In the genomic region with DNA sequence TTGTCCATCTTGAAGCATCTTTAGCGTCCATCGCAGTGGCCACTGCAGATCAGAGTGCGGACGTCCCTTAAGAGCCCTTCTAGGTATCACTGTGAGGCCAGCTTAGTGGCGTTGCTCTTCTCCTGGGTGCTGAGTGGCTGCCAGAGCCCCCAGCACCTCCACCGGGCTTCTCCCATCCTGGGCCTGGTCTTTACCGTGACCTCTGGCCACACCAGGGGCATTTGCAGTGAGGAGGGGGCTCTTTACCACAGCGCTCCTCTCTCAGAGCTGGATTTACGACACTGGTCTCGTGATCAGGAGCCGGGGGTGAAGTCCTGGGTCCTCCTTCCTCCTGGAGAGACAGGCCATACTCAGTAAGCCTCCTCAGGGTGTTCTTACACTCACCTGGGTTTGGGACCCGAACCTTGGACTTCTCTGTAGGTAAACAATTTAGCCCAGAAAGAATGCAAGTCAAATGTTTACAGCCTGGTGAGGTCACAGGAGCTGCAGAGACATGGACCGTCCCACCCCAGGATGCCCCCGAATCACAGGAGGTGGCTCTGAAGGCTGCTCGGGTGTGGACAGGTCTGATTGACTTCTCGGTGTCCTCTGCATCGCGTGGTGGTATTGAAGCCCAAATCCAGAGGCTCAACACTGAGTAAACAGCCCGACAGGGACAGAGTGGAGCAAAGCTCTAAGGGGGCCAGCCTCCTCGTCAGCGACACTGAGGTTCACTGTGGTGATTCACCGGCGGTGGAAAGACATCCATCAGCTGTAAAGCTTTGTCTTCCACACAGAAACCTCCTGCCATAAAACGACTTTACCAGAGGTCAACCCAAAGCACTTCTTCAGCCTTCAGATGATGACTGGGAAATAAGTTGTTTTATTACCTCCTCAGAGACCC, we compare ENCODE assay signal across 32 cellular contexts. TPM values are rescaled to one million over a fixed set of nuclear protein-coding genes. Genes with fewer than 3 reads are reported as not detected.
DNase-seq lines count a peak whose midpoint lies in the region; ATAC-seq, FAIRE-seq and TF ChIP-seq lines count a peak whose summit lies in the region.
"Had no signal": no experiment of that assay in that cellular context is flagged by ENCODE, and none has a peak within 500 bp of the region (broad histone marks: within the 10 kb centered on the region; RNA-seq: fewer than 3 reads in every experiment).

No MANE protein-coding gene starts in this region.

- H3K36me3 ChIP-seq in hepatocyte (replicated peaks; ENCODE audit: insufficient read depth, low read depth): no peaks in the 10 kb centered on the region
- H3K36me3 ChIP-seq: right lobe of liver, tibial artery had no signal

- WGBS in hepatocyte (ENCODE audit: low lambda C conversion rate, missing lambda C conversion rate): 60% methylated on average over 24 of the region's 24 CpGs

- H3K9me2 ChIP-seq in hepatocyte (replicated peaks; ENCODE audit: insufficient read depth): no peaks in the 10 kb centered on the region

- no peak for FAIRE-seq in urothelium cell line (lab: Jason Lieb, UNC)
- FAIRE-seq: H1, HTR-8/SVneo, islet of Langerhans, K562 had no signal

- H2AFZ ChIP-seq in hepatocyte: no peak overlapping the region

- no peak overlapping the region for H3K4me2 ChIP-seq in hepatocyte

- H3K9me3 ChIP-seq in hepatocyte (ENCODE audit: low read depth): no peaks in the 10 kb centered on the region
- H3K9me3 ChIP-seq: right lobe of liver, tibial artery had no signal

- no peak for ATAC-seq in sciatic nerve
- ATAC-seq: activated CD4-positive, CD25-positive, alpha-beta regulatory T cell treated with anti-CD3 and anti-CD28 coated beads, Interleukin-2, amount 50 U/mL, for 24 hours; activated CD8-positive, alpha-beta T cell treated with anti-CD3 and anti-CD28 coated beads, Interleukin-2, amount 10 ng/mL, durations not matched to agents 7 days and 5 days; K562; right lobe of liver; SK-N-SH treated with all-trans-retinoic acid at 6 μM for 48 hours; T-helper 17 cell had no signal

- H3K4me3 ChIP-seq in hepatocyte: no peak overlapping the region
- H3K4me3 ChIP-seq: K562, right lobe of liver, tibial artery had no signal

- DNase-seq in Ammon's horn (ENCODE audit: low spot score) (peak; percentile 2), Daoy (ENCODE audit: low read depth) (peak; percentile 52), hepatocyte (ENCODE audit: low spot score) (peak; percentile 56), sciatic nerve (ENCODE audit: low spot score) (peak; percentile 33), urothelium cell line (ENCODE audit: low spot score) (no peak), GOT3 (lab: John Stamatoyannopoulos, UW) (no peak), KBM-7 (no peak)
- DNase-seq: activated CD8-positive, alpha-beta T cell treated with anti-CD3 and anti-CD28 coated beads, Interleukin-2, amount 10 ng/mL, durations not matched to agents 7 days and 5 days; activated effector memory CD4-positive, alpha-beta T cell treated with Interleukin-2 at 50 U/mL for 16 hours; activated naive CD8-positive, alpha-beta T cell treated with anti-CD3 and anti-CD28 coated beads for 36 hours; activated T-cell treated with anti-CD3 and anti-CD28 coated beads, Interleukin-2, amount 50 U/mL, for 1 hour; Calu3; CD4-positive, CD25-positive, alpha-beta regulatory T cell; central memory CD4-positive, alpha-beta T cell; DND-41; glutamatergic neuron; naive B cell; NCI-H1105 treated with DMSO at 0.1 percent for 48 hours; NCI-H187 treated with DMSO at 0.1 percent for 48 hours; NCI-H510A treated with DMSO at 0.1 percent for 48 hours; stimulated activated CD4-positive, alpha-beta T cell treated with anti-CD3 and anti-CD28 coated beads, Interleukin-12 subunit alpha, Interleukin-12 subunit beta, amount 100 ng/mL, for 4 hours; stimulated activated CD4-positive, alpha-beta T cell treated with anti-CD3 and anti-CD28 coated beads, Interleukin-2, amount 100 ng/mL, for 48 hours; T-helper 17 cell had no signal

- H3K27me3 ChIP-seq in hepatocyte: no peaks in the 10 kb centered on the region
- H3K27me3 ChIP-seq: right lobe of liver had no signal

- no peak for TF ChIP-seq CTCF in hepatocyte (IDR thresholded peaks at IDR 0.05; ENCODE audit: poor library complexity)

- no peaks in the 10 kb centered on the region for H3K4me1 ChIP-seq in hepatocyte (ENCODE audit: insufficient read depth)
- H3K4me1 ChIP-seq: right lobe of liver, tibial artery had no signal

- no peaks in the 10 kb centered on the region for H3K79me2 ChIP-seq in hepatocyte

- intact Hi-C loops in sciatic nerve (cut with DNase I): no loop called here

- H3K27ac ChIP-seq in hepatocyte: peak overlapping the region; percentile 48
- H3K27ac ChIP-seq: right lobe of liver, tibial artery had no signal

- in situ Hi-C loops in KBM-7 (cut with MboI; ENCODE audit: low pct_unique_long_range_greater_than_20kb, low sequenced_read_pairs): no loop called here

- H4K20me1 ChIP-seq in hepatocyte (ENCODE audit: insufficient read depth, poor library complexity, severe bottlenecking): no peaks in the 10 kb centered on the region

RNA-seq across cellular contexts. Expression of a gene that starts 33.0 kb away (rescaled TPM):
- total RNA-seq in Daoy (2014; rRNA removed; shearing (Covaris generic)): 0.24 and 0.51 TPM in 2 replicates
- total RNA-seq in hepatocyte: 0.10 and 0.32 TPM in 2 replicates
- 0.02 and 0.56 TPM in 2 replicates for polyA plus RNA-seq in hepatocyte
- 1.1 TPM for total RNA-seq in sciatic nerve
- total RNA-seq: MCF 10A had no signal
- polyA plus RNA-seq: CD4-positive, CD25-positive, alpha-beta regulatory T cell; K562 had no signal

Comparison
In these comparisons a context has a peak if more than half of its experiments do, and no peak if none do; other contexts are left out.
1. DNase-seq: peak in Ammon's horn (single experiment), Daoy (single experiment), hepatocyte (single experiment) and sciatic nerve (single experiment); none in urothelium cell line (single experiment), GOT3 (single experiment) and KBM-7 (single experiment).